ENCODE assay signal across 13 cellular contexts in genomic region chr4:175946472-175947116, GRCh38.
A peak's percentile ranks its signal among the peaks of the same experiment; 100 is the strongest.
DNase-seq lines count a peak whose midpoint lies in the region; ATAC-seq, FAIRE-seq and TF ChIP-seq lines count a peak whose summit lies in the region.
"Had no signal": no experiment of that assay in that cellular context is flagged by ENCODE, and none has a peak within 500 bp of the region (broad histone marks: within the 10 kb centered on the region; RNA-seq: fewer than 3 reads in every experiment).

No MANE protein-coding gene starts in this region.

- TF ChIP-seq POLR2A in esophagus muscularis mucosa (IDR thresholded peaks at IDR 0.05; ENCODE audit: low read depth), result no peak

- H3K4me1 Mint-ChIP-seq in MCF 10A (ENCODE audit: insufficient read depth, unreplicated experiment), result peaks cover under 1% of the 10 kb centered on the region
- peaks cover 6% of the 10 kb centered on the region for H3K4me1 Mint-ChIP-seq in stimulated activated naive CD8-positive, alpha-beta T cell treated with anti-CD3 and anti-CD28 coated beads, Interleukin-15, amount 100 ng/mL, for 72 hours
- H3K4me1 Mint-ChIP-seq: nephron had no signal

- H3K79me2 ChIP-seq in mammary epithelial cell (ENCODE audit: insufficient read depth, low read length) (no peaks in the 10 kb centered on the region), OCI-LY7 (ENCODE audit: insufficient read depth, low read depth, low read length) (no peaks in the 10 kb centered on the region)

- no peaks in the 10 kb centered on the region for H3K9me2 ChIP-seq in OCI-LY7 (ENCODE audit: insufficient read depth, low read length)

- no TSS peak for BruUV-seq in mammary epithelial cell (replicated peaks; lab: Mats Ljungman, UMichigan)
- BruUV-seq in MCF 10A (replicated peaks; lab: Mats Ljungman, UMichigan), result no TSS peak
- BruUV-seq in OCI-LY7 (replicated peaks; lab: Mats Ljungman, UMichigan), result no TSS peak

- H3K36me3 ChIP-seq in mammary epithelial cell (ENCODE audit: insufficient read depth, low read length), result no peaks in the 10 kb centered on the region
- no peaks in the 10 kb centered on the region for H3K36me3 ChIP-seq in OCI-LY7 (ENCODE audit: insufficient read depth, low read length)
- no peaks in the 10 kb centered on the region for H3K36me3 ChIP-seq in esophagus muscularis mucosa

- no peak for TF ChIP-seq CTCF in mammary epithelial cell (conservative IDR thresholded peaks at IDR 0.05 in 1 of 2, IDR thresholded peaks at IDR 0.05 in 1 of 2; ENCODE audit: extremely low read depth in 1 of 2, insufficient read depth in 1 of 2, low read depth in 1 of 2, low read length in 2 of 2)
- no peak for TF ChIP-seq CTCF in MCF 10A (IDR thresholded peaks at IDR 0.05; ENCODE audit: unreplicated experiment)
- TF ChIP-seq CTCF in OCI-LY7 (conservative IDR thresholded peaks at IDR 0.05; ENCODE audit: low read length), result no peak
- no peak for TF ChIP-seq CTCF in esophagus muscularis mucosa (IDR thresholded peaks at IDR 0.05)

- DNase-seq in mammary epithelial cell (no peak), MCF 10A (ENCODE audit: unreplicated experiment) (no peak), OCI-LY7 (ENCODE audit: low spot score) (peak; percentile 19), esophagus muscularis mucosa (ENCODE audit: extremely low spot score) (no peak), RCC 7860 (ENCODE audit: low spot score) (no peak)
- no peak for DNase-seq in stimulated activated naive CD8-positive, alpha-beta T cell treated with anti-CD3 and anti-CD28 coated beads, Interleukin-15, amount 100 ng/mL, for 72 hours
- DNase-seq: activated T-cell treated with anti-CD3 and anti-CD28 coated beads, Interleukin-2, amount 50 U/mL, for 24 hours; body of pancreas had no signal

- H3K9me3 Mint-ChIP-seq in MCF 10A (ENCODE audit: unreplicated experiment), result no peaks in the 10 kb centered on the region
- H3K9me3 Mint-ChIP-seq in stimulated activated naive CD8-positive, alpha-beta T cell treated with anti-CD3 and anti-CD28 coated beads, Interleukin-15, amount 100 ng/mL, for 72 hours, result no peaks in the 10 kb centered on the region
- H3K9me3 Mint-ChIP-seq: activated T-cell treated with anti-CD3 and anti-CD28 coated beads, Interleukin-2, amount 50 U/mL, for 24 hours; nephron had no signal

- H3K4me2 ChIP-seq in mammary epithelial cell (ENCODE audit: insufficient read depth, low read depth, low read length) (peak overlapping the region; percentile 64), OCI-LY7 (ENCODE audit: low read length) (peak overlapping the region; percentile 14)
- H3K4me2 ChIP-seq: smooth muscle cell had no signal

- peaks cover 8% of the 10 kb centered on the region for H3K27me3 ChIP-seq in mammary epithelial cell (ENCODE audit: insufficient read depth, low read length)
- H3K27me3 ChIP-seq in esophagus muscularis mucosa, result no peaks in the 10 kb centered on the region
- H3K27me3 ChIP-seq: body of pancreas had no signal

- H3K4me3 ChIP-seq in mammary epithelial cell (replicated peaks in 1 of 3; ENCODE audit: insufficient read depth in 1 of 3, low read depth in 2 of 3, low read length in 3 of 3) (no peak overlapping the region), OCI-LY7 (ENCODE audit: low read depth, low read length, poor library complexity, severe bottlenecking) (no peak overlapping the region), esophagus muscularis mucosa (peak overlapping the region; percentile 3 to 31 (median 20))
- H3K4me3 ChIP-seq: body of pancreas, smooth muscle cell had no signal

- ATAC-seq in stimulated activated naive CD8-positive, alpha-beta T cell treated with anti-CD3 and anti-CD28 coated beads, Interleukin-15, amount 100 ng/mL, for 72 hours, result peak; percentile 40
- ATAC-seq in esophagus mucosa, result no peak
- ATAC-seq in HG02870 (IDR thresholded peaks at IDR 0.05; ENCODE audit: unreplicated experiment), result no peak
- ATAC-seq: body of pancreas had no signal

- no peak for FAIRE-seq in RCC 7860 (lab: Jason Lieb, UNC)

- H3K27ac ChIP-seq in mammary epithelial cell (ENCODE audit: insufficient read depth, low read depth, low read length) (no peak overlapping the region), OCI-LY7 (ENCODE audit: low read depth, low read length, poor library complexity, severe bottlenecking) (no peak overlapping the region), esophagus muscularis mucosa (replicated peaks in 1 of 4) (peak overlapping the region in 3 of 4 donors; percentile 26 to 45 (median 40))
- H3K27ac ChIP-seq: body of pancreas, VCaP had no signal

- in situ Hi-C loops in mammary epithelial cell (cut with MboI; ENCODE audit: low sequenced_read_pairs in 2 of 2), result loop anchor here in 1 of 2 donors (25.0 kb wide), 1 partner anchor 391 kb away; no protein-coding TSS in a partner anchor

- no peak overlapping the region for H3K9ac ChIP-seq in mammary epithelial cell (ENCODE audit: insufficient read depth, low read length)

- H3K27ac Mint-ChIP-seq in MCF 10A (ENCODE audit: low read depth, unreplicated experiment), result no peak overlapping the region
- peak overlapping the region in 1 of 2 donors; percentile 92 for H3K27ac Mint-ChIP-seq in stimulated activated naive CD8-positive, alpha-beta T cell treated with anti-CD3 and anti-CD28 coated beads, Interleukin-15, amount 100 ng/mL, for 72 hours
- H3K27ac Mint-ChIP-seq: activated T-cell treated with anti-CD3 and anti-CD28 coated beads, Interleukin-2, amount 50 U/mL, for 24 hours; nephron had no signal

- POLR2A ChIA-PET in MCF 10A (lab: Yijun Ruan, JAX), result no interaction called here
- POLR2A ChIA-PET in OCI-LY7 (lab: Charles Lee), result interaction anchor here (0.6 to 1.2 kb wide), 5 partner anchors 13 to 394 kb away, joined by 3 to 4 read pairs (median 3); no protein-coding TSS in a partner anchor

- no peaks in the 10 kb centered on the region for H3K36me3 Mint-ChIP-seq in MCF 10A (ENCODE audit: insufficient read depth, unreplicated experiment)

- no peak overlapping the region for H3K4me3 Mint-ChIP-seq in MCF 10A (ENCODE audit: unreplicated experiment)
- H3K4me3 Mint-ChIP-seq in stimulated activated naive CD8-positive, alpha-beta T cell treated with anti-CD3 and anti-CD28 coated beads, Interleukin-15, amount 100 ng/mL, for 72 hours, result peak overlapping the region in 1 of 2 donors; percentile 53
- H3K4me3 Mint-ChIP-seq: activated T-cell treated with anti-CD3 and anti-CD28 coated beads, Interleukin-2, amount 50 U/mL, for 24 hours; nephron had no signal

- CTCF ChIA-PET in mammary epithelial cell (lab: Charles Lee; ENCODE audit: low non-redundant PET), result no interaction called here
- CTCF ChIA-PET in MCF 10A (lab: Yijun Ruan, JAX), result interaction anchor here (0.6 to 2.6 kb wide), 8 partner anchors 54 to 396 kb away, joined by 3 to 17 read pairs (median 4); no protein-coding TSS in a partner anchor
- CTCF ChIA-PET in OCI-LY7 (lab: Charles Lee; ENCODE audit: unreplicated experiment), result no interaction called here

- H3K4me1 ChIP-seq in mammary epithelial cell (ENCODE audit: insufficient read depth, low read length) (no peaks in the 10 kb centered on the region), OCI-LY7 (ENCODE audit: insufficient read depth, low read length, poor library complexity, severe bottlenecking) (peaks cover 7% of the 10 kb centered on the region), esophagus muscularis mucosa (peaks cover 4 to 22% (median 14%) of the 10 kb centered on the region in 4 donors)

- TF ChIP-seq EP300 in esophagus muscularis mucosa (IDR thresholded peaks at IDR 0.05), result no peak

- dilution Hi-C loops in mammary epithelial cell (cut with HindIII; ENCODE audit: low sequenced_read_pairs), result no loop called here

- H3K9me3 ChIP-seq in mammary epithelial cell (replicated peaks; ENCODE audit: insufficient read depth, low read length) (no peaks in the 10 kb centered on the region), OCI-LY7 (ENCODE audit: low read length) (no peaks in the 10 kb centered on the region), esophagus muscularis mucosa (no peaks in the 10 kb centered on the region)
- H3K9me3 ChIP-seq: body of pancreas had no signal

- intact Hi-C loops in mammary epithelial cell (cut with micrococcal nuclease) (loop anchor here (1.0 to 5.0 kb wide), 3 partner anchors 109 to 396 kb away; no protein-coding TSS in a partner anchor), MCF 10A (cut with micrococcal nuclease) (loop anchor here (1.0 to 10.0 kb wide), 5 partner anchors 88 to 395 kb away; no protein-coding TSS in a partner anchor), OCI-LY7 (cut with micrococcal nuclease; ENCODE audit: unreplicated experiment) (loop anchor here (1.0 to 5.0 kb wide), 5 partner anchors 66 to 395 kb away; no protein-coding TSS in a partner anchor), esophagus muscularis mucosa (cut with DNase I) (loop anchor here (5.0 to 10.0 kb wide), 4 partner anchors 56 to 378 kb away; no protein-coding TSS in a partner anchor)

- WGBS in mammary epithelial cell (ENCODE audit: low coverage, missing lambda C conversion rate), result 4% methylated on average over 5 of the region's 6 CpGs
- WGBS in esophagus muscularis mucosa, result 29% methylated on average over 6 of the region's 6 CpGs

- H2AFZ ChIP-seq in mammary epithelial cell (ENCODE audit: low read depth, low read length) (peak overlapping the region; percentile 38), OCI-LY7 (ENCODE audit: low read length) (peak overlapping the region; percentile 65)

- no peaks in the 10 kb centered on the region for H4K20me1 ChIP-seq in mammary epithelial cell (ENCODE audit: insufficient read depth, low read length)
- H4K20me1 ChIP-seq in OCI-LY7 (ENCODE audit: insufficient read depth, low read length), result no peaks in the 10 kb centered on the region

- no peaks in the 10 kb centered on the region for H3K27me3 Mint-ChIP-seq in MCF 10A (ENCODE audit: insufficient read depth, unreplicated experiment)
- peaks cover 22% of the 10 kb centered on the region for H3K27me3 Mint-ChIP-seq in stimulated activated naive CD8-positive, alpha-beta T cell treated with anti-CD3 and anti-CD28 coated beads, Interleukin-15, amount 100 ng/mL, for 72 hours

Comparison
In these comparisons a context has a peak if more than half of its experiments do, and no peak if none do; other contexts are left out.
1. H3K27ac ChIP-seq: peak in esophagus muscularis mucosa (3 of 4); none in mammary epithelial cell (single experiment) and OCI-LY7 (single experiment).
2. H3K4me3 ChIP-seq: peak in esophagus muscularis mucosa (4 of 4); none in mammary epithelial cell (0 of 3) and OCI-LY7 (single experiment).